Comparison of ENCODE assay signal across 8 cellular contexts in genomic region chr11:117096973-117097566, GRCh38. TPM values are rescaled to one million over a fixed set of nuclear protein-coding genes. Genes with fewer than 3 reads are reported as not detected.
A peak's percentile ranks its signal among the peaks of the same experiment; 100 is the strongest.
DNase-seq lines count a peak whose midpoint lies in the region; ATAC-seq and TF ChIP-seq lines count a peak whose summit lies in the region.

No MANE protein-coding gene starts in this region.

- no peaks in the 10 kb centered on the region for H3K27me3 Mint-ChIP-seq in activated T-cell treated with anti-CD3 and anti-CD28 coated beads, Interleukin-2, amount 50 U/mL, for 4 hours (ENCODE audit: low read depth)

- TF ChIP-seq CTCF in ascending aorta (IDR thresholded peaks at IDR 0.05) (no peak), lower leg skin (IDR thresholded peaks at IDR 0.05) (no peak), transverse colon (IDR thresholded peaks at IDR 0.05) (no peak)

- H3K4me3 Mint-ChIP-seq in activated T-cell treated with anti-CD3 and anti-CD28 coated beads, Interleukin-2, amount 50 U/mL, for 4 hours = peak overlapping the region; percentile 99

- ATAC-seq in activated T-cell treated with anti-CD3 and anti-CD28 coated beads, Interleukin-2, amount 50 U/mL, for 4 hours = no peak
- ATAC-seq in GM21367 (IDR thresholded peaks at IDR 0.05; ENCODE audit: unreplicated experiment) (no peak), HG02970 (IDR thresholded peaks at IDR 0.05; ENCODE audit: low FRiP score, unreplicated experiment) (no peak)

- TF ChIP-seq EP300 in transverse colon (IDR thresholded peaks at IDR 0.05; ENCODE audit: low read depth) = no peak

- H3K4me1 Mint-ChIP-seq in activated T-cell treated with anti-CD3 and anti-CD28 coated beads, Interleukin-2, amount 50 U/mL, for 4 hours (ENCODE audit: low read depth) = peaks cover 64% of the 10 kb centered on the region

- intact Hi-C loops in ascending aorta (cut with DNase I) = loop anchor here (5.0 kb wide), 1 partner anchor 135 kb away; the partner anchor contains the start of genes PCSK7 and RNF214
- intact Hi-C loops in lower leg skin (cut with DNase I; ENCODE audit: low total_unique reads) = loop anchor here (5.0 kb wide), 1 partner anchor 215 kb away; no protein-coding TSS in a partner anchor
- intact Hi-C loops in transverse colon (cut with DNase I; ENCODE audit: low total_unique reads) = no loop called here

- in situ Hi-C loops in transverse colon (cut with MboI; ENCODE audit: low pct_ligation_motif_present in 1 of 4, low pct_unique_long_range_greater_than_20kb in 1 of 4, low sequenced_read_pairs in 3 of 4) = loop anchor here in 1 of 4 donors (25.0 kb wide), 1 partner anchor 110 kb away; no protein-coding TSS in a partner anchor

- peak overlapping the region; percentile 90 to 99 for H3K27ac ChIP-seq in ascending aorta
- peak overlapping the region; percentile 90 to 98 (median 96) for H3K27ac ChIP-seq in transverse colon

- H3K36me3 ChIP-seq in ascending aorta (no peaks in the 10 kb centered on the region), transverse colon (no peaks in the 10 kb centered on the region)

- H3K27me3 ChIP-seq in ascending aorta (no peaks in the 10 kb centered on the region), transverse colon (no peaks in the 10 kb centered on the region)

- H3K4me3 ChIP-seq in ascending aorta (peak overlapping the region; percentile 99), lower leg skin (ENCODE audit: low read depth, poor library complexity, severe bottlenecking) (peak overlapping the region; percentile 98), transverse colon (peak overlapping the region; percentile 48 to 99 (median 82))

- H3K9me3 ChIP-seq in ascending aorta (no peaks in the 10 kb centered on the region), transverse colon (no peaks in the 10 kb centered on the region)

- H3K9me3 Mint-ChIP-seq in activated T-cell treated with anti-CD3 and anti-CD28 coated beads, Interleukin-2, amount 50 U/mL, for 4 hours = peaks cover 5% of the 10 kb centered on the region

- WGBS in lower leg skin, 2 donors = 25 to 28% methylated on average over 9 of the region's 9 CpGs
- WGBS in transverse colon (ENCODE audit: low coverage in 1 of 2), 2 donors = 24 to 64% methylated on average over 2 to 9 of the region's 9 CpGs

- H3K36me3 Mint-ChIP-seq in activated T-cell treated with anti-CD3 and anti-CD28 coated beads, Interleukin-2, amount 50 U/mL, for 4 hours (ENCODE audit: insufficient read depth) = peaks cover 11% of the 10 kb centered on the region

- TF ChIP-seq POLR2A in lower leg skin (IDR thresholded peaks at IDR 0.05) (no peak), transverse colon (IDR thresholded peaks at IDR 0.05) (no peak)

- H3K4me1 ChIP-seq in ascending aorta (peaks cover 8 to 44% of the 10 kb centered on the region in 2 donors), transverse colon (peaks cover 19 to 54% (median 33%) of the 10 kb centered on the region in 4 donors)

- DNase-seq in activated T-cell treated with anti-CD3 and anti-CD28 coated beads, Interleukin-2, amount 50 U/mL, for 4 hours = no peak
- DNase-seq in activated T-cell treated with anti-CD3 and anti-CD28 coated beads, Interleukin-2, amount 50 U/mL, for 1 hour = no peak
- no peak for DNase-seq in ascending aorta (ENCODE audit: low spot score in 2 of 2)
- DNase-seq in lower leg skin (ENCODE audit: low spot score in 2 of 2) = no peak
- DNase-seq in transverse colon = no peak
- DNase-seq in NCI-H2227 treated with DMSO at 0.1 percent for 48 hours (lab: John Stamatoyannopoulos, UW) = no peak

RNA-seq across cellular contexts. Expression of gene SIK3, which starts 1.2 kb away (rescaled TPM):
- 10 to 100 TPM; 28.7 to 48.8 (median 36.5) TPM for total RNA-seq in activated T-cell treated with anti-CD3 and anti-CD28 coated beads, Interleukin-2, amount 50 U/mL, for 4 hours
- total RNA-seq in ascending aorta (22.5 TPM), lower leg skin (10 to 100 TPM; 26.7 to 37.5 (median 30.1) TPM), transverse colon (10 to 100 TPM; 35.6 to 68.6 (median 38.9) TPM)

RNA-seq across cellular contexts. Expression of gene PAFAH1B2, which starts 47.0 kb away (rescaled TPM):
- 10 to 100 TPM; 73.9 to 81.2 (median 80.0) TPM for total RNA-seq in activated T-cell treated with anti-CD3 and anti-CD28 coated beads, Interleukin-2, amount 50 U/mL, for 4 hours
- total RNA-seq in ascending aorta = 60.7 TPM
- total RNA-seq in lower leg skin = 10 to 100 TPM; 49.1 to 72.4 (median 62.5) TPM
- 10 to 100 TPM; 18.1 to 90.8 (median 78.3) TPM for total RNA-seq in transverse colon
